ENCODE assay signal across 8 cellular contexts in the genomic region with DNA sequence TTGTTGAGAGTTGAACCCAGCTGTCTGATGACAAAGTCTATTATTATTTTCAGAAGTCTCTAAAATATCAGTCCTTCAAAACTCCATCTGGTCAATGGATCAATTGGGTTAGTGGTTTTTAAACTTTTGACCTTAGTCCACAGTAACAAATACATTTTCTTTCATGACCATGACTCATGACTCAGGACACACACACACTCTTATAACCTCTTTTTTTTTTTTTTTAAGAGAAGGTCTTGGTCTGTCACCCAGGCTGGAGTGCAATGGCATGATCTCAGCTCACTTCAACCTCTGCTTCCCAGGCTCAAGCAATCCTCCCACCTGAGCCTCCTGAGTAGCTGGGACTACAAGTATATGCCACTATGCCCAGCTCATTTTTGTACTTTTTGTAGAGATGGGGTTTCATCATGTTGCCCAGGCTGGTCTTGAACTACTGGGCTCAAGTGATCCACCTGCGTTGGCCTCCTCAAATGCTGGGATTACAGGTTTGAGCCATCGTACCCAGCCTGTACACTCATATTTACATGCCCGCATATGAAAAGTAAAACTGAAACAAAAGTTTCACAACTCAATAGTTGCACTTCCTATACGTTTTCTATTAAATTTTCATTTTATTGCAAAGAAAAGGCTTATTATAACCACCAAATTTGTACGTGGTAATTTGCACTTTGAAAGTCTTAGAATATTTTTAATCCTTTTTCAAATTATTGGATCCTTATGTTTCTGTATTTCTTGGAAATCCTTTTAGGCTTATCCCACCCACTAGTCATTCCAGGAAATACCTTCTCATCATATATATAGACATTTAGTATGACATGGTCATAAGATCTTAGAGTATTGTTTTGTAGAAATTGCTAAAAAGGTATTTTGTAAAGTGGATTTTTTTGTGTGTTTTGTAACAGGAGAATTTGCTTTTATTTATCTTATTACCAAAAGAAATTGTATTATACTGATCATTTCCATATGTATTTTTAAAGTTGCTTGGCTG.
A peak's percentile ranks its signal among the peaks of the same experiment; 100 is the strongest.
DNase-seq lines count a peak whose midpoint lies in the region; ATAC-seq and TF ChIP-seq lines count a peak whose summit lies in the region.

No MANE protein-coding gene starts in this region.

- H3F3A ChIP-seq in MM.1S (ENCODE audit: insufficient read depth, low read length) = no peaks in the 10 kb centered on the region
- no peaks in the 10 kb centered on the region for H3F3A ChIP-seq in PC-3 (ENCODE audit: low read length, unreplicated experiment)

- H3K27me3 ChIP-seq in MM.1S (replicated peaks; ENCODE audit: insufficient read depth, low read length) (no peaks in the 10 kb centered on the region), PC-3 (ENCODE audit: low read length) (no peaks in the 10 kb centered on the region)

- H3K4me2 ChIP-seq in MM.1S (ENCODE audit: low read depth, low read length) = peak overlapping the region; percentile 60
- no peak overlapping the region for H3K4me2 ChIP-seq in PC-3 (ENCODE audit: low read length)

- H3K9me2 ChIP-seq in MM.1S (replicated peaks; ENCODE audit: insufficient read depth, low read length) = no peaks in the 10 kb centered on the region
- no peaks in the 10 kb centered on the region for H3K9me2 ChIP-seq in PC-3 (replicated peaks; ENCODE audit: low read length)

- no peaks in the 10 kb centered on the region for H3K9me3 ChIP-seq in MM.1S (replicated peaks; ENCODE audit: insufficient read depth, low read length)
- no peaks in the 10 kb centered on the region for H3K9me3 ChIP-seq in PC-3 (ENCODE audit: low read length)

- intact Hi-C loops in PC-3 (cut with micrococcal nuclease) = no loop called here
- intact Hi-C loops in sciatic nerve (cut with DNase I) = no loop called here

- H3K27ac ChIP-seq in MM.1S (ENCODE audit: low read length) (no peak overlapping the region), PC-3 (ENCODE audit: low read length) (no peak overlapping the region)

- H3K9ac ChIP-seq in MM.1S (ENCODE audit: low read length) = no peak overlapping the region
- no peak overlapping the region for H3K9ac ChIP-seq in PC-3 (ENCODE audit: low read length)

- H3K4me1 Mint-ChIP-seq in memory B cell = peaks cover 26% of the 10 kb centered on the region

- H3K36me3 ChIP-seq in MM.1S (replicated peaks; ENCODE audit: insufficient read depth, low read length) (no peaks in the 10 kb centered on the region), PC-3 (ENCODE audit: low read depth, low read length) (no peaks in the 10 kb centered on the region)

- H3K9me3 Mint-ChIP-seq in memory B cell = no peaks in the 10 kb centered on the region

- peak overlapping the region; percentile 26 for H3K4me3 ChIP-seq in MM.1S (ENCODE audit: low read length)
- H3K4me3 ChIP-seq in PC-3 (ENCODE audit: low read length) = no peak overlapping the region

- H3K4me1 ChIP-seq in MM.1S (ENCODE audit: low read length) (no peaks in the 10 kb centered on the region; the same call in 1 of the 2 replicates), PC-3 (ENCODE audit: insufficient read depth, low read length) (no peaks in the 10 kb centered on the region)

- ATAC-seq in GM18861 (IDR thresholded peaks at IDR 0.05; ENCODE audit: unreplicated experiment) (peak; percentile 89), HG02571 (IDR thresholded peaks at IDR 0.05; ENCODE audit: unreplicated experiment) (peak; percentile 90), memory B cell (ENCODE audit: low read depth) (peak; percentile 86), PC-3 (no peak), sciatic nerve (no peak)

- H3K79me2 ChIP-seq in MM.1S (ENCODE audit: low read length) = no peaks in the 10 kb centered on the region
- no peaks in the 10 kb centered on the region for H3K79me2 ChIP-seq in PC-3 (ENCODE audit: low read length)

- H4K20me1 ChIP-seq in MM.1S (ENCODE audit: insufficient read depth, low read length) (no peaks in the 10 kb centered on the region), PC-3 (ENCODE audit: low read length) (no peaks in the 10 kb centered on the region)

- DNase-seq in MM.1S (peak; percentile 72), memory B cell (ENCODE audit: low spot score in 2 of 2) (no peak), PC-3 (no peak), NCI-H146 treated with DMSO at 0.1 percent for 48 hours (lab: John Stamatoyannopoulos, UW; ENCODE audit: unreplicated experiment) (no peak), sciatic nerve (ENCODE audit: low spot score) (no peak), hippocampal formation (lab: John Stamatoyannopoulos, UW) (no peak)

- no TSS peak for BruUV-seq in PC-3 (replicated peaks; lab: Mats Ljungman, UMichigan)

- no peak for TF ChIP-seq CTCF in MM.1S (IDR thresholded peaks at IDR 0.05; ENCODE audit: low read length)
- TF ChIP-seq CTCF in PC-3 (conservative IDR thresholded peaks at IDR 0.05; ENCODE audit: low read depth, low read length) = no peak

- no peaks in the 10 kb centered on the region for H3K27me3 Mint-ChIP-seq in memory B cell

- POLR2A ChIA-PET in PC-3 (lab: Charles Lee; ENCODE audit: unreplicated experiment) = no interaction called here

- CTCF ChIA-PET in PC-3 (lab: Charles Lee) = no interaction called here

- no peak overlapping the region for H2AFZ ChIP-seq in MM.1S (ENCODE audit: low read length)
- H2AFZ ChIP-seq in PC-3 (ENCODE audit: low read length) = no peak overlapping the region

- H3K27ac Mint-ChIP-seq in memory B cell = peak overlapping the region; percentile 98

- no peaks in the 10 kb centered on the region for H3K36me3 Mint-ChIP-seq in memory B cell

- H3K4me3 Mint-ChIP-seq in memory B cell = peak overlapping the region; percentile 79

Comparison
In these comparisons a context has a peak if more than half of its experiments do, and no peak if none do; other contexts are left out.
1. ATAC-seq: peak in GM18861 (single experiment), HG02571 (single experiment) and memory B cell (single experiment); none in PC-3 (single experiment) and sciatic nerve (single experiment).